2 cellular contexts compared by ENCODE assay signal in the genomic region with DNA sequence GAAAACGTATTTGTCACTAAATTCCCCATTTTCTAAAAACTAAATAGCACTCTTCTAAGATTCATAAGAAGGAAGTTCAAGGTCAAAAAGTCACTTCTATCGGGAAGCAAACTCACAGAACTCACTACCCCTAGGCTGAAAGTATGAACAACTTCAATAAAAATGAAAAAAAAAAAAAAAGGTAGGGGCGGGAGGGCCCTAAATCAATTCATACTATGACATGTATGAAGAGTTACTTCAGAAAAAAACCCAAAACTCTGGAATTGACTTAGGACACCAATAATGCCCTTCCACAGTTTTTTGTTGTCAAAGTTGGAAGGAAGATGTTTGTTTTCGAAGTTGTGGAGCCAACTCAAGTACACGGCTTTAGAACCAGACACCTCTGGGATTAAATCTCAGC.
TF ChIP-seq lines count a peak whose summit lies in the region.

No MANE protein-coding gene starts in this region.

TF ChIP-seq in SK-N-SH, 30 proteins besides CTCF, POLR2A, EP300 and RAD21 (continued from another document):
- TF ChIP-seq ZBTB33 (IDR thresholded peaks at IDR 0.05; ENCODE audit: borderline replicate concordance, low read depth) (no peak), MEF2A (IDR thresholded peaks at IDR 0.05; ENCODE audit: borderline replicate concordance, low read depth) (no peak), EZH2phosphoT487 (IDR thresholded peaks at IDR 0.05; ENCODE audit: borderline replicate concordance, low read depth) (no peak), PBX3 (IDR thresholded peaks at IDR 0.05) (no peak), SMC3 (IDR thresholded peaks at IDR 0.05; ENCODE audit: low read depth, low read length) (no peak), GABPA (IDR thresholded peaks at IDR 0.05; ENCODE audit: low read depth) (no peak), FOXM1 (IDR thresholded peaks at IDR 0.05; ENCODE audit: low read depth) (no peak)

TF ChIP-seq in SK-N-SH treated with all-trans-retinoic acid at 6 μM for 48 hours, 23 proteins besides CTCF, POLR2A, EP300 and RAD21 (continued from another document):
- TF ChIP-seq ZNF565 (CRISPR knock-in tag; conservative IDR thresholded peaks at IDR 0.05; ENCODE audit: low read depth) (no peak), CSRNP3 (CRISPR knock-in tag; IDR thresholded peaks at IDR 0.05) (no peak), POU6F1 (CRISPR knock-in tag; IDR thresholded peaks at IDR 0.05; ENCODE audit: borderline replicate concordance, low read depth) (no peak), CREB5 (CRISPR knock-in tag; IDR thresholded peaks at IDR 0.05; ENCODE audit: low read depth) (no peak), ZNF8 (CRISPR knock-in tag; IDR thresholded peaks at IDR 0.05) (no peak), CSDC2 (CRISPR knock-in tag; IDR thresholded peaks at IDR 0.05) (no peak), TCF4 (CRISPR knock-in tag; IDR thresholded peaks at IDR 0.05; ENCODE audit: borderline replicate concordance) (no peak), TSHZ2 (CRISPR knock-in tag; IDR thresholded peaks at IDR 0.05) (no peak), OSR1 (CRISPR knock-in tag; IDR thresholded peaks at IDR 0.05) (no peak), ESRRG (CRISPR knock-in tag; IDR thresholded peaks at IDR 0.05) (no peak), ZFP3 (CRISPR knock-in tag; IDR thresholded peaks at IDR 0.05) (no peak), SNAI2 (CRISPR knock-in tag; IDR thresholded peaks at IDR 0.05) (no peak), ZC3H10 (CRISPR knock-in tag; IDR thresholded peaks at IDR 0.05) (no peak)
